1 cellular context compared by ENCODE assay signal in genomic region chr18:80056095-80056494, GRCh38.
TF ChIP-seq lines count a peak whose summit lies in the region.

No MANE protein-coding gene starts in this region.

TF ChIP-seq in GM12878, 131 proteins besides CTCF, POLR2A, EP300 and RAD21 (continued from another document):
- no peak for TF ChIP-seq DPF2 (IDR thresholded peaks at IDR 0.05)
- TF ChIP-seq SMAD5 (IDR thresholded peaks at IDR 0.05; ENCODE audit: low read depth): no peak
- TF ChIP-seq HDAC2 (IDR thresholded peaks at IDR 0.05): no peak
- no peak for TF ChIP-seq ZBTB11 (CRISPR knock-in tag; IDR thresholded peaks at IDR 0.05)
- no peak for TF ChIP-seq MAX (IDR thresholded peaks at IDR 0.05; ENCODE audit: low read depth, low read length)
- no peak for TF ChIP-seq NFYA (IDR thresholded peaks at IDR 0.05; ENCODE audit: borderline replicate concordance, low read depth, low read length)
- TF ChIP-seq CBX5 (IDR thresholded peaks at IDR 0.05; ENCODE audit: low read depth): peak; percentile 81; the same call in 1 of the 2 replicates
TF ChIP-seq in GM12878: peak in this region for 2.
